ENCODE assay signal across 9 cellular contexts in genomic region chr3:168051579-168052183, GRCh38. TPM values are rescaled to one million over a fixed set of nuclear protein-coding genes. Genes with fewer than 3 reads are reported as not detected.
DNase-seq lines count a peak whose midpoint lies in the region; ATAC-seq and TF ChIP-seq lines count a peak whose summit lies in the region.
"Had no signal": no experiment of that assay in that cellular context is flagged by ENCODE, and none has a peak within 500 bp of the region (broad histone marks: within the 10 kb centered on the region; RNA-seq: fewer than 3 reads in every experiment).

No MANE protein-coding gene starts in this region.

- H3K4me1 ChIP-seq in aorta (ENCODE audit: control insufficient read depth in 1 of 2, insufficient read depth in 2 of 2, low read length in 2 of 2), result peaks cover 0 to 3% of the 10 kb centered on the region in 2 donors

- H3K4me3 ChIP-seq in epithelial cell of esophagus (ENCODE audit: low read length) (no peak overlapping the region), aorta (ENCODE audit: low read length in 2 of 2) (peak overlapping the region; percentile 31 to 47)

- WGBS in aorta, 2 donors, result 5% methylated on average over 8 of the region's 8 CpGs

- H3K27ac ChIP-seq in aorta (ENCODE audit: low read depth in 1 of 2, low read length in 2 of 2), result peak overlapping the region; percentile 54 to 76

- no peaks in the 10 kb centered on the region for H3K9me3 ChIP-seq in aorta (ENCODE audit: control insufficient read depth, low read length)

- TF ChIP-seq CTCF in epithelial cell of esophagus (IDR thresholded peaks at IDR 0.05; ENCODE audit: insufficient read depth, low read depth, low read length, missing control alignments), result no peak

- no peaks in the 10 kb centered on the region for H3K36me3 ChIP-seq in aorta (ENCODE audit: control insufficient read depth in 1 of 2, insufficient read depth in 2 of 2, low read length in 1 of 2)

- intact Hi-C loops in aorta (cut with DNase I), result loop anchor here in 1 of 2 donors (5.0 kb wide), 1 partner anchor 46 kb away; the partner anchor contains the start of gene GOLIM4

- DNase-seq in NOMO-1 treated with DMSO at 0.1 percent for 48 hours (lab: John Stamatoyannopoulos, UW; ENCODE audit: unreplicated experiment) (peak; percentile 20), NOMO-1 treated with dmso at 0.1 percent for 144 hours (lab: John Stamatoyannopoulos, UW; ENCODE audit: unreplicated experiment) (no peak), epithelial cell of esophagus (ENCODE audit: low read depth) (peak; percentile 24), aorta (no peak), inferior parietal cortex (ENCODE audit: extremely low spot score) (no peak)
- no peak for DNase-seq in effector CD8-positive, alpha-beta T cell (lab: John Stamatoyannopoulos, UW)
- no peak for DNase-seq in activated CD4-positive, alpha-beta T cell treated with anti-CD3 and anti-CD28 coated beads for 48 hours
- DNase-seq: activated CD4-positive, alpha-beta T cell treated with anti-CD3 and anti-CD28 coated beads for 1 hour had no signal

- peak; percentile 51 for ATAC-seq in HG03196 (IDR thresholded peaks at IDR 0.05; ENCODE audit: unreplicated experiment)
- peak; percentile 30 for ATAC-seq in aorta (ENCODE audit: low FRiP score)

- no peaks in the 10 kb centered on the region for H3K27me3 ChIP-seq in aorta (ENCODE audit: control insufficient read depth in 1 of 2, insufficient read depth in 2 of 2, low read length in 1 of 2)

RNA-seq across cellular contexts. Expression of gene GOLIM4, which starts 44.0 kb away (rescaled TPM):
- 10 to 100 TPM; 44.6 to 48.8 TPM for total RNA-seq in aorta
- polyA plus RNA-seq in aorta, result 10 to 100 TPM; 20.5 to 21.2 TPM

Comparison
In these comparisons a context has a peak if more than half of its experiments do, and no peak if none do; other contexts are left out.
1. DNase-seq: peak in NOMO-1 treated with DMSO at 0.1 percent for 48 hours (single experiment) and epithelial cell of esophagus (single experiment); none in NOMO-1 treated with dmso at 0.1 percent for 144 hours (single experiment), aorta (0 of 2), effector CD8-positive, alpha-beta T cell (single experiment), inferior parietal cortex (single experiment) and activated CD4-positive, alpha-beta T cell treated with anti-CD3 and anti-CD28 coated beads for 48 hours (single experiment).